9 cellular contexts compared by ENCODE assay signal in the genomic region with DNA sequence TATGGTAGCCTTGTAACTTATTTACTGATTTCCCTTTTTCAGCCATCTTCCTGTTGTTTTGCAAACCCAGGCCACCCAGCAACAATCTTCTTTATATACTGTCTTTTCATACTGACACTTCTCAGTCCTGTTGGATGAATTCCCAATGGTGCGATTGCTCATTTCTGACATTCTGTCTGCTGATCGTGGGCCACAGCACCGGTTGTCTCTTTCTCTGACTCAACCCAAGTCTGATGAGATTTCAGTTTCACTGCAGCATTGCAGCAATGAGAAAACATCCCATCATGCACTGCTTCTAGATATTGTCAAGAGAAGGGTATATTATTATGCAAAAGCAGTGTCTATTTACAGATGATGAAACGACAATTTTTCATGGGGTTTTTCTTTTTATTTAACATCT.
DNase-seq lines count a peak whose midpoint lies in the region; ATAC-seq, FAIRE-seq and TF ChIP-seq lines count a peak whose summit lies in the region.
"Had no signal": no experiment of that assay in that cellular context is flagged by ENCODE, and none has a peak within 500 bp of the region (broad histone marks: within the 10 kb centered on the region; RNA-seq: fewer than 3 reads in every experiment).

No MANE protein-coding gene starts in this region.

- H3K9me3 ChIP-seq in PC-9 (ENCODE audit: insufficient read depth, low read depth) = no peaks in the 10 kb centered on the region

- no peaks in the 10 kb centered on the region for H3K36me3 ChIP-seq in PC-9 (ENCODE audit: low read depth)

- ATAC-seq in GM18508 (IDR thresholded peaks at IDR 0.05; ENCODE audit: insufficient read depth, unreplicated experiment) = peak; percentile 72
- ATAC-seq in GM21723 (IDR thresholded peaks at IDR 0.05; ENCODE audit: unreplicated experiment) = peak; percentile 87
- ATAC-seq in HG03571 (IDR thresholded peaks at IDR 0.05; ENCODE audit: unreplicated experiment) = peak; percentile 76

- no peak overlapping the region for H3K4me2 ChIP-seq in PC-9

- peaks cover 9% of the 10 kb centered on the region; the same call in 1 of the 2 replicates for H3K27me3 ChIP-seq in PC-9 (ENCODE audit: insufficient read depth, low read depth)

- no peak overlapping the region for H3K4me3 ChIP-seq in PC-9

- TF ChIP-seq CTCF in PC-9 (conservative IDR thresholded peaks at IDR 0.05) = no peak

- no peak overlapping the region for H2AFZ ChIP-seq in PC-9

- no peaks in the 10 kb centered on the region for H3F3A ChIP-seq in PC-9 (ENCODE audit: insufficient read depth, low read depth)

- no peaks in the 10 kb centered on the region for H3K79me2 ChIP-seq in PC-9 (ENCODE audit: low read depth)

- peak; percentile 66 for DNase-seq in foreskin melanocyte
- DNase-seq in frontal cortex (ENCODE audit: low spot score in 2 of 2) = no peak
- DNase-seq in PC-9 = no peak
- no peak for DNase-seq in NCI-H1048 (lab: John Stamatoyannopoulos, UW)
- DNase-seq in NCI-H2029 treated with DMSO at 0.1 percent for 48 hours (lab: John Stamatoyannopoulos, UW) = no peak
- DNase-seq: naive B cell had no signal

- H3K9me2 ChIP-seq in PC-9 (ENCODE audit: insufficient read depth) = no peaks in the 10 kb centered on the region

- CTCF ChIA-PET in PC-9 (lab: Charles Lee) = no interaction called here

- no peak overlapping the region for H3K27ac ChIP-seq in PC-9

- no TSS peak for BruUV-seq in PC-9 (replicated peaks; lab: Mats Ljungman, UMichigan)

- intact Hi-C loops in PC-9 (cut with micrococcal nuclease; ENCODE audit: unreplicated experiment) = no loop called here

- FAIRE-seq in frontal cortex (lab: Jason Lieb, UNC) = no peak

- no peaks in the 10 kb centered on the region for H4K20me1 ChIP-seq in PC-9 (ENCODE audit: insufficient read depth)

- H3K4me1 ChIP-seq in PC-9 (replicated peaks; ENCODE audit: insufficient read depth) = no peaks in the 10 kb centered on the region

- POLR2A ChIA-PET in PC-9 (lab: Charles Lee; ENCODE audit: unreplicated experiment) = no interaction called here
